ENCODE assay signal across 14 cellular contexts in genomic region chr19:38836438-38837303, GRCh38. TPM values are rescaled to one million over a fixed set of nuclear protein-coding genes. Genes with fewer than 3 reads are reported as not detected.
DNase-seq lines count a peak whose midpoint lies in the region; FAIRE-seq and TF ChIP-seq lines count a peak whose summit lies in the region.
"Had no signal": no experiment of that assay in that cellular context is flagged by ENCODE, and none has a peak within 500 bp of the region (broad histone marks: within the 10 kb centered on the region; RNA-seq: fewer than 3 reads in every experiment).

No MANE protein-coding gene starts in this region.

- H3K4me1 Mint-ChIP-seq in activated T-helper 2 cell treated with anti-CD3 and anti-CD28 coated beads, Interferon-gamma antibody, Interleukin-2, Interleukin-4, amounts not matched to agents 10 μg/mL and 5 μg/mL and 100 μg/mL, durations not matched to agents 14 hours and 24 hours and 36 hours (ENCODE audit: low read depth): peaks cover 31% of the 10 kb centered on the region

- no peak overlapping the region for H2BK5ac ChIP-seq in mesenchymal stem cell (ENCODE audit: low read depth, low read length, poor library complexity, severe bottlenecking)

- H3K79me1 ChIP-seq in mesenchymal stem cell (replicated peaks; ENCODE audit: low read length, poor library complexity, severe bottlenecking): peaks cover 13% of the 10 kb centered on the region

- H2BK12ac ChIP-seq in mesenchymal stem cell (ENCODE audit: low read length in 2 of 2): no peak overlapping the region

- H3K4me3 ChIP-seq in mesenchymal stem cell (ENCODE audit: insufficient read depth in 1 of 2, low read depth in 1 of 2, low read length in 2 of 2) (no peak overlapping the region), transverse colon (no peak overlapping the region)

- no peak for TF ChIP-seq EP300 in transverse colon (IDR thresholded peaks at IDR 0.05; ENCODE audit: low read depth)

- no peak overlapping the region for H3K4me2 ChIP-seq in mesenchymal stem cell (ENCODE audit: low read length, poor library complexity, severe bottlenecking)

- in situ Hi-C loops in GM13977 (cut with MboI; ENCODE audit: low pct_unique_long_range_greater_than_20kb, low sequenced_read_pairs, unreplicated experiment): no loop called here
- in situ Hi-C loops in transverse colon (cut with MboI; ENCODE audit: low pct_ligation_motif_present in 1 of 4, low pct_unique_long_range_greater_than_20kb in 1 of 4, low sequenced_read_pairs in 3 of 4): no loop called here

- H3K27ac ChIP-seq in mesenchymal stem cell (ENCODE audit: low read length, poor library complexity, severe bottlenecking) (peak overlapping the region; percentile 17), transverse colon (peak overlapping the region in 1 of 4 donors; percentile 99)

- H3K36me3 ChIP-seq in mesenchymal stem cell (ENCODE audit: control insufficient read depth in 1 of 2, insufficient read depth in 2 of 2, low read depth in 1 of 2, low read length in 2 of 2) (peaks cover 63 to 67% of the 10 kb centered on the region in 2 experiments), transverse colon (peaks cover 0 to 60% (median 26%) of the 10 kb centered on the region in 4 donors)

- no peak overlapping the region for H3K4ac ChIP-seq in mesenchymal stem cell (ENCODE audit: low read depth in 1 of 2, low read length in 2 of 2)

- no peaks in the 10 kb centered on the region for H3K9me3 ChIP-seq in mesenchymal stem cell (ENCODE audit: control insufficient read depth, low read length)
- no peaks in the 10 kb centered on the region for H3K9me3 ChIP-seq in transverse colon

- peak overlapping the region; percentile 75 for H3K27ac Mint-ChIP-seq in activated T-helper 2 cell treated with anti-CD3 and anti-CD28 coated beads, Interferon-gamma antibody, Interleukin-2, Interleukin-4, amounts not matched to agents 10 μg/mL and 5 μg/mL and 100 μg/mL, durations not matched to agents 14 hours and 24 hours and 36 hours

- no peaks in the 10 kb centered on the region for H3K9me3 Mint-ChIP-seq in activated T-helper 2 cell treated with anti-CD3 and anti-CD28 coated beads, Interferon-gamma antibody, Interleukin-2, Interleukin-4, amounts not matched to agents 10 μg/mL and 5 μg/mL and 100 μg/mL, durations not matched to agents 14 hours and 24 hours and 36 hours

- H2AK5ac ChIP-seq in mesenchymal stem cell (ENCODE audit: low read length, severe bottlenecking): no peak overlapping the region

- no peak overlapping the region for H4K91ac ChIP-seq in mesenchymal stem cell (ENCODE audit: low read length)

- no peak overlapping the region for H3K23ac ChIP-seq in mesenchymal stem cell (ENCODE audit: low read length in 2 of 2)

- H3K27me3 ChIP-seq in mesenchymal stem cell (ENCODE audit: control insufficient read depth in 1 of 2, insufficient read depth in 1 of 2, low read length in 2 of 2) (no peaks in the 10 kb centered on the region), transverse colon (no peaks in the 10 kb centered on the region)

- H3K4me1 ChIP-seq in mesenchymal stem cell (ENCODE audit: control insufficient read depth, insufficient read depth, low read depth, low read length) (peaks cover 13% of the 10 kb centered on the region), transverse colon (peaks cover 3 to 20% (median 12%) of the 10 kb centered on the region in 4 donors)

- no peaks in the 10 kb centered on the region for H3K27me3 Mint-ChIP-seq in activated T-helper 2 cell treated with anti-CD3 and anti-CD28 coated beads, Interferon-gamma antibody, Interleukin-2, Interleukin-4, amounts not matched to agents 10 μg/mL and 5 μg/mL and 100 μg/mL, durations not matched to agents 14 hours and 24 hours and 36 hours (ENCODE audit: low read depth)

- no peak overlapping the region for H2BK15ac ChIP-seq in mesenchymal stem cell (ENCODE audit: low read depth, poor library complexity, severe bottlenecking)

- no peak overlapping the region for H2BK120ac ChIP-seq in mesenchymal stem cell (ENCODE audit: low read depth, low read length)

- H3K9ac ChIP-seq in mesenchymal stem cell (ENCODE audit: low read length): no peak overlapping the region

- TF ChIP-seq POLR2A in GM12892 (IDR thresholded peaks at IDR 0.05; ENCODE audit: low read depth, low read length) (peak; percentile 48; the same call in 1 of the 2 replicates), transverse colon (IDR thresholded peaks at IDR 0.05) (no peak)

- H3K36me3 Mint-ChIP-seq in activated T-helper 2 cell treated with anti-CD3 and anti-CD28 coated beads, Interferon-gamma antibody, Interleukin-2, Interleukin-4, amounts not matched to agents 10 μg/mL and 5 μg/mL and 100 μg/mL, durations not matched to agents 14 hours and 24 hours and 36 hours (ENCODE audit: low read depth): peaks cover 68% of the 10 kb centered on the region

- TF ChIP-seq CTCF in GM13977 (IDR thresholded peaks at IDR 0.05; ENCODE audit: extremely low read depth, insufficient read depth, missing control alignments) (no peak), transverse colon (IDR thresholded peaks at IDR 0.05) (no peak)

- no peak overlapping the region for H4K8ac ChIP-seq in mesenchymal stem cell (ENCODE audit: low read length)

- no peak overlapping the region for H3K4me3 Mint-ChIP-seq in activated T-helper 2 cell treated with anti-CD3 and anti-CD28 coated beads, Interferon-gamma antibody, Interleukin-2, Interleukin-4, amounts not matched to agents 10 μg/mL and 5 μg/mL and 100 μg/mL, durations not matched to agents 14 hours and 24 hours and 36 hours (ENCODE audit: low read depth)

- peak; percentile 13 for DNase-seq in 8988T
- no peak for DNase-seq in GM12892 (ENCODE audit: insufficient read length)
- DNase-seq in activated T-helper 2 cell treated with anti-CD3 and anti-CD28 coated beads, Interferon-gamma antibody, Interleukin-2, Interleukin-4, amounts not matched to agents 10 μg/mL and 5 μg/mL and 100 μg/mL, durations not matched to agents 14 hours and 24 hours and 36 hours (ENCODE audit: low spot score): no peak
- DNase-seq in mesenchymal stem cell: no peak
- DNase-seq in SHP77 (lab: John Stamatoyannopoulos, UW): no peak
- DNase-seq in GM13977 (ENCODE audit: low spot score): no peak
- DNase-seq in transverse colon: no peak
- DNase-seq in NCI-H526 treated with DMSO at 0.1 percent for 48 hours (lab: John Stamatoyannopoulos, UW): no peak
- DNase-seq: activated T-cell treated with anti-CD3 and anti-CD28 coated beads, Interleukin-2, amount 50 U/mL, for 48 hours; NCI-H1105; stimulated activated CD4-positive, alpha-beta T cell treated with anti-CD3 and anti-CD28 coated beads, Interleukin-4, amount 100 ng/mL, for 4 hours had no signal

- intact Hi-C loops in activated T-helper 2 cell treated with anti-CD3 and anti-CD28 coated beads, Interferon-gamma antibody, Interleukin-2, Interleukin-4, amounts not matched to agents 10 μg/mL and 5 μg/mL and 100 μg/mL, durations not matched to agents 14 hours and 24 hours and 36 hours (cut with micrococcal nuclease): loop anchor here (10.0 kb wide), 1 partner anchor 282 kb away; no protein-coding TSS in a partner anchor
- intact Hi-C loops in transverse colon (cut with DNase I; ENCODE audit: low total_unique reads): loop anchor here (10.0 kb wide), 1 partner anchor 182 kb away; no protein-coding TSS in a partner anchor

- no peak overlapping the region for H2AFZ ChIP-seq in mesenchymal stem cell (ENCODE audit: low read depth, low read length)

- no peak overlapping the region for H3K18ac ChIP-seq in mesenchymal stem cell (ENCODE audit: low read depth in 1 of 2, low read length in 2 of 2)

- no peak for FAIRE-seq in GM12892 (lab: Jason Lieb, UNC)
- FAIRE-seq: frontal cortex had no signal

- no peak overlapping the region for H3K14ac ChIP-seq in mesenchymal stem cell (ENCODE audit: low read length in 2 of 2)

- 93% methylated on average over 9 of the region's 10 CpGs for WGBS in mesenchymal stem cell
- 74 to 83% methylated on average over 5 to 10 of the region's 10 CpGs for WGBS in transverse colon (ENCODE audit: low coverage in 1 of 2), 2 donors

RNA-seq across cellular contexts. Expression of gene ECH1, which starts 5.1 kb away (rescaled TPM):
- polyA plus RNA-seq in GM12892 (2012; ENCODE audit: missing spikeins): 165 TPM
- 180 and 183 TPM in 2 replicates for total RNA-seq in activated T-helper 2 cell treated with anti-CD3 and anti-CD28 coated beads, Interferon-gamma antibody, Interleukin-2, Interleukin-4, amounts not matched to agents 10 μg/mL and 5 μg/mL and 100 μg/mL, durations not matched to agents 14 hours and 24 hours and 36 hours
- polyA plus RNA-seq in mesenchymal stem cell (2013, experiment 1 of 2): 137 TPM
- polyA plus RNA-seq in mesenchymal stem cell (2013, experiment 2 of 2): 137 TPM
- 100 to 1,000 TPM; 181 to 313 (median 228) TPM for total RNA-seq in transverse colon

RNA-seq across cellular contexts. Expression of gene HNRNPL, which starts 13.1 kb away (rescaled TPM):
- 282 TPM for polyA plus RNA-seq in GM12892 (2012; ENCODE audit: missing spikeins)
- 700 and 708 TPM in 2 replicates for total RNA-seq in activated T-helper 2 cell treated with anti-CD3 and anti-CD28 coated beads, Interferon-gamma antibody, Interleukin-2, Interleukin-4, amounts not matched to agents 10 μg/mL and 5 μg/mL and 100 μg/mL, durations not matched to agents 14 hours and 24 hours and 36 hours
- polyA plus RNA-seq in mesenchymal stem cell (2013, experiment 1 of 2): 177 TPM
- 181 TPM for polyA plus RNA-seq in mesenchymal stem cell (2013, experiment 2 of 2)
- 100 to 1,000 TPM; 139 to 200 (median 174) TPM for total RNA-seq in transverse colon

RNA-seq across cellular contexts. Expression of gene LGALS4, which starts 23.9 kb away (rescaled TPM):
- polyA plus RNA-seq in GM12892 (2012; ENCODE audit: missing spikeins): 0.78 TPM
- total RNA-seq in activated T-helper 2 cell treated with anti-CD3 and anti-CD28 coated beads, Interferon-gamma antibody, Interleukin-2, Interleukin-4, amounts not matched to agents 10 μg/mL and 5 μg/mL and 100 μg/mL, durations not matched to agents 14 hours and 24 hours and 36 hours: 1.6 and 2.0 TPM in 2 replicates
- 0.11 TPM for polyA plus RNA-seq in mesenchymal stem cell (2013, experiment 1 of 2)
- polyA plus RNA-seq in mesenchymal stem cell (2013, experiment 2 of 2): 0.15 TPM
- total RNA-seq in transverse colon: 1,000 to 10,000 TPM; 1,815 to 4,845 (median 3,695) TPM

RNA-seq across cellular contexts. Expression of gene RINL, which starts 41.4 kb away (rescaled TPM):
- 31.9 TPM for polyA plus RNA-seq in GM12892 (2012; ENCODE audit: missing spikeins)
- total RNA-seq in activated T-helper 2 cell treated with anti-CD3 and anti-CD28 coated beads, Interferon-gamma antibody, Interleukin-2, Interleukin-4, amounts not matched to agents 10 μg/mL and 5 μg/mL and 100 μg/mL, durations not matched to agents 14 hours and 24 hours and 36 hours: 70.2 and 73.4 TPM in 2 replicates
- polyA plus RNA-seq in mesenchymal stem cell (2013, experiment 1 of 2): 1.1 TPM
- polyA plus RNA-seq in mesenchymal stem cell (2013, experiment 2 of 2): 1.6 TPM
- 1 to 10 TPM; 1.8 to 7.0 (median 3.6) TPM for total RNA-seq in transverse colon

RNA-seq across cellular contexts. Expression of gene LGALS7B, which starts 47.7 kb away (rescaled TPM):
- not detected for polyA plus RNA-seq in GM12892 (2012; ENCODE audit: missing spikeins)
- not detected in 2 replicates for total RNA-seq in activated T-helper 2 cell treated with anti-CD3 and anti-CD28 coated beads, Interferon-gamma antibody, Interleukin-2, Interleukin-4, amounts not matched to agents 10 μg/mL and 5 μg/mL and 100 μg/mL, durations not matched to agents 14 hours and 24 hours and 36 hours
- polyA plus RNA-seq in mesenchymal stem cell (2013, experiment 1 of 2): not detected
- not detected for polyA plus RNA-seq in mesenchymal stem cell (2013, experiment 2 of 2)
- not detected for total RNA-seq in transverse colon
- total RNA-seq: frontal cortex, left lobe of liver, posterior vena cava had no signal

Comparison
In these comparisons a context has a peak if more than half of its experiments do, and no peak if none do; other contexts are left out.
1. RNA of gene LGALS4, which starts 23.9 kb away (total RNA-seq): 1,815 to 4,845 TPM in transverse colon; 1.6 to 2.0 TPM in activated T-helper 2 cell treated with anti-CD3 and anti-CD28 coated beads, Interferon-gamma antibody, Interleukin-2, Interleukin-4, amounts not matched to agents 10 μg/mL and 5 μg/mL and 100 μg/mL, durations not matched to agents 14 hours and 24 hours and 36 hours; every median in the first group is over 100 times any median in the second.